In genomic region chr6:166419268-166419667, GRCh38 we compare ENCODE assay signal across 8 cellular contexts. TPM values are rescaled to one million over a fixed set of nuclear protein-coding genes. Genes with fewer than 3 reads are reported as not detected.
DNase-seq lines count a peak whose midpoint lies in the region; ATAC-seq and TF ChIP-seq lines count a peak whose summit lies in the region.

No MANE protein-coding gene starts in this region.

- no peak overlapping the region for H2AFZ ChIP-seq in neural progenitor cell (replicated peaks)

- no peak for TF ChIP-seq CTCF in brain microvascular endothelial cell (IDR thresholded peaks at IDR 0.05; ENCODE audit: low read depth, low read length, missing control alignments)
- no peak for TF ChIP-seq CTCF in neural progenitor cell (IDR thresholded peaks at IDR 0.05)

- peaks cover 35% of the 10 kb centered on the region for H3K36me3 Mint-ChIP-seq in T-helper 1 cell treated with Interleukin-12 subunit alpha and Interleukin-12 subunit beta and Interleukin-4 antibody, amounts not matched to agents 30 μg/mL and 1 μg/mL, for 36 hours (ENCODE audit: low read depth)
- H3K36me3 Mint-ChIP-seq in neural progenitor cell = peaks cover 30% of the 10 kb centered on the region

- peak; percentile 96 for ATAC-seq in GM18867 (IDR thresholded peaks at IDR 0.05; ENCODE audit: unreplicated experiment)
- peak; percentile 98 for ATAC-seq in HG02885 (IDR thresholded peaks at IDR 0.05; ENCODE audit: poor library complexity, unreplicated experiment)

- H3F3A ChIP-seq in neural progenitor cell (ENCODE audit: low read depth) = no peaks in the 10 kb centered on the region

- H3K4me1 Mint-ChIP-seq in T-helper 1 cell treated with Interleukin-12 subunit alpha and Interleukin-12 subunit beta and Interleukin-4 antibody, amounts not matched to agents 30 μg/mL and 1 μg/mL, for 36 hours (ENCODE audit: low read depth) = peaks cover 66% of the 10 kb centered on the region
- H3K4me1 Mint-ChIP-seq in neural progenitor cell = no peaks in the 10 kb centered on the region

- H3K4me1 ChIP-seq in thymus (ENCODE audit: control insufficient read depth, insufficient read depth, low read length) = peaks cover 61% of the 10 kb centered on the region
- no peaks in the 10 kb centered on the region for H3K4me1 ChIP-seq in HAP-1
- H3K4me1 ChIP-seq in neural progenitor cell = no peaks in the 10 kb centered on the region

- H3K4me2 ChIP-seq in neural progenitor cell = no peak overlapping the region

- peak overlapping the region; percentile 29 for H3K4me3 Mint-ChIP-seq in T-helper 1 cell treated with Interleukin-12 subunit alpha and Interleukin-12 subunit beta and Interleukin-4 antibody, amounts not matched to agents 30 μg/mL and 1 μg/mL, for 36 hours
- H3K4me3 Mint-ChIP-seq in neural progenitor cell = no peak overlapping the region

- H3K9ac ChIP-seq in neural progenitor cell = no peak overlapping the region

- peaks cover 21% of the 10 kb centered on the region for H3K9me3 Mint-ChIP-seq in T-helper 1 cell treated with Interleukin-12 subunit alpha and Interleukin-12 subunit beta and Interleukin-4 antibody, amounts not matched to agents 30 μg/mL and 1 μg/mL, for 36 hours
- peaks cover 4% of the 10 kb centered on the region for H3K9me3 Mint-ChIP-seq in neural progenitor cell

- peak overlapping the region; percentile 82 for H3K27ac Mint-ChIP-seq in T-helper 1 cell treated with Interleukin-12 subunit alpha and Interleukin-12 subunit beta and Interleukin-4 antibody, amounts not matched to agents 30 μg/mL and 1 μg/mL, for 36 hours
- no peak overlapping the region for H3K27ac Mint-ChIP-seq in neural progenitor cell

- H3K79me2 ChIP-seq in neural progenitor cell (ENCODE audit: low read depth) = no peaks in the 10 kb centered on the region

- H3K4me3 ChIP-seq in brain microvascular endothelial cell (ENCODE audit: low read depth, low read length) (no peak overlapping the region), thymus (ENCODE audit: low read length) (no peak overlapping the region), HAP-1 (no peak overlapping the region), neural progenitor cell (no peak overlapping the region)

- 8% methylated on average over 7 of the region's 7 CpGs for WGBS in thymus

- H3K27me3 Mint-ChIP-seq in T-helper 1 cell treated with Interleukin-12 subunit alpha and Interleukin-12 subunit beta and Interleukin-4 antibody, amounts not matched to agents 30 μg/mL and 1 μg/mL, for 36 hours (ENCODE audit: low read depth) = peaks cover 10% of the 10 kb centered on the region
- H3K27me3 Mint-ChIP-seq in neural progenitor cell (ENCODE audit: insufficient read depth, low read depth) = peaks cover 2% of the 10 kb centered on the region

- no peaks in the 10 kb centered on the region for H4K20me1 ChIP-seq in neural progenitor cell (ENCODE audit: low read depth)

- DNase-seq in brain microvascular endothelial cell = peak; percentile 8
- DNase-seq in HAP-1 (ENCODE audit: low spot score in 2 of 2) = no peak
- DNase-seq in neural progenitor cell (ENCODE audit: low spot score) = no peak
- no peak for DNase-seq in dedifferentiated amniotic fluid mesenchymal stem cell (ENCODE audit: extremely low spot score)

- in situ Hi-C loops in brain microvascular endothelial cell (cut with HindIII; ENCODE audit: low pct_ligation_motif_present, low sequenced_read_pairs) (no loop called here), HAP-1 (cut with MboI; ENCODE audit: low sequenced_read_pairs) (loop anchor here (25.0 kb wide), 1 partner anchor 257 kb away; the partner anchor contains the start of gene TBXT)

- H3K9me3 ChIP-seq in thymus (ENCODE audit: control insufficient read depth) (no peaks in the 10 kb centered on the region), HAP-1 (no peaks in the 10 kb centered on the region), neural progenitor cell (ENCODE audit: low read depth) (no peaks in the 10 kb centered on the region)

- H3K36me3 ChIP-seq in brain microvascular endothelial cell (replicated peaks) (no peaks in the 10 kb centered on the region), thymus (ENCODE audit: control insufficient read depth, insufficient read depth) (peaks cover 6% of the 10 kb centered on the region), HAP-1 (replicated peaks) (no peaks in the 10 kb centered on the region), neural progenitor cell (no peaks in the 10 kb centered on the region)

- H3K27me3 ChIP-seq in brain microvascular endothelial cell (replicated peaks) (no peaks in the 10 kb centered on the region), thymus (ENCODE audit: control insufficient read depth, insufficient read depth) (no peaks in the 10 kb centered on the region), HAP-1 (ENCODE audit: low read depth) (no peaks in the 10 kb centered on the region), neural progenitor cell (no peaks in the 10 kb centered on the region)

- H3K27ac ChIP-seq in brain microvascular endothelial cell (no peak overlapping the region), thymus (ENCODE audit: low read depth) (peak overlapping the region; percentile 87), neural progenitor cell (no peak overlapping the region)

RNA-seq across cellular contexts. Expression of gene MPC1, which starts 36.5 kb away (rescaled TPM):
- 106 TPM for polyA plus RNA-seq in thymus
- 9.4 and 13.2 TPM in 2 replicates for total RNA-seq in neural progenitor cell (ENCODE audit: low replicate concordance)
